In the genomic region with DNA sequence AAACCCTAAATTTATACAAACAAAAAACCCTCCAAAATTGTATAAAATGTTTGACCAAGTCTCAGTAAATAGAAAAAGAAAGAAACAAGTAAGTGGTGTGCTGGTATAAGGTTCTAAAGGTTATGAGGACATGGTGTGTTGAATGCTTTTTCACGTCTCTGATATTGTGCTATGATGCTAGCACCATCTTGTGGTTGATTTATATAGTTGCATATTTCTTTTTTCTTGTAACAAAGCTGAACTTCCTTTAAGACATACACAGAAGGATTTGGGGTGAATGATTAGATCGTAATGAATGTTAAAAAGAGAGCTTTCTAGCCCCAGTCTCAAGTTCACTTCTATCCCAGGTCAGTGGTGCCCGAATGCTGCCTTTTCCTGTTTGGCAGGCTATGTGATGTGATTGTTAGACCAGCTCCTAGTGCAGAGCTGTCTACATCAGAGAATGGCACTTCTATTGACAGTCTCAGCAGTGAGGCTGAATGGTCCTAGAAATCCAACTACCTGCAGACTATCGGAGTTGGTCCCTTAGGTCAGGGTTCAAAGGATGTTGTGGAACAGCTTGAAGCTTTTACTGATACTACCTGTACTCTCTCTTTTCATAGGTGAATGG, we compare ENCODE assay signal across 8 cellular contexts. TPM values are rescaled to one million over a fixed set of nuclear protein-coding genes. Genes with fewer than 3 reads are reported as not detected.
A peak's percentile ranks its signal among the peaks of the same experiment; 100 is the strongest.
DNase-seq lines count a peak whose midpoint lies in the region; ATAC-seq and TF ChIP-seq lines count a peak whose summit lies in the region.

No MANE protein-coding gene starts in this region.

- no peaks in the 10 kb centered on the region for H3K9me3 Mint-ChIP-seq in endothelial cell (ENCODE audit: unreplicated experiment)

- peaks cover 3% of the 10 kb centered on the region for H3K4me1 Mint-ChIP-seq in endothelial cell (ENCODE audit: unreplicated experiment)

- DNase-seq in DMS153 treated with DMSO at 0.1 percent for 48 hours (lab: John Stamatoyannopoulos, UW; ENCODE audit: unreplicated experiment) (peak; percentile 51), HPDE6-E6E7 (ENCODE audit: extremely low spot score) (peak; percentile 28), RPMI7951 (ENCODE audit: low read depth) (peak; percentile 51), endothelial cell (ENCODE audit: low spot score) (no peak), myocyte (ENCODE audit: low read depth) (peak; percentile 40), NCI-H1048 (lab: John Stamatoyannopoulos, UW) (no peak)

- peak; percentile 51 for TF ChIP-seq CTCF in endothelial cell (IDR thresholded peaks at IDR 0.05; ENCODE audit: unreplicated experiment)

- H3K27ac Mint-ChIP-seq in endothelial cell (ENCODE audit: unreplicated experiment), result no peak overlapping the region

- no peaks in the 10 kb centered on the region for H3K36me3 Mint-ChIP-seq in endothelial cell (ENCODE audit: low read depth, unreplicated experiment)

- peak; percentile 64 for ATAC-seq in GM19372 (IDR thresholded peaks at IDR 0.05; ENCODE audit: low read depth, unreplicated experiment)
- ATAC-seq in GM18498 (IDR thresholded peaks at IDR 0.05; ENCODE audit: unreplicated experiment), result no peak

- no peak overlapping the region for H3K4me3 Mint-ChIP-seq in endothelial cell (ENCODE audit: unreplicated experiment)

- H3K27me3 Mint-ChIP-seq in endothelial cell (ENCODE audit: unreplicated experiment), result no peaks in the 10 kb centered on the region

RNA-seq across cellular contexts. Expression of a gene that starts 25.0 kb away (rescaled TPM):
- total RNA-seq in RPMI7951 (2014; rRNA removed; shearing (Covaris generic)), result 22.3 and 22.9 TPM in 2 replicates
- total RNA-seq in endothelial cell (ENCODE audit: unreplicated experiment) (35.4 TPM), myocyte (28.1 and 35.3 TPM in 2 replicates)
- 10.7 TPM for polyA plus RNA-seq in myocyte (2012)

RNA-seq across cellular contexts. Expression of a gene that starts 25.3 kb away (rescaled TPM):
- total RNA-seq in RPMI7951 (2014; rRNA removed; shearing (Covaris generic)), result 35.6 and 38.8 TPM in 2 replicates
- total RNA-seq in endothelial cell (ENCODE audit: unreplicated experiment) (42.8 TPM), myocyte (15.3 and 26.8 TPM in 2 replicates)
- polyA plus RNA-seq in myocyte (2012), result 19.6 TPM

Comparison
In these comparisons a context has a peak if more than half of its experiments do, and no peak if none do; other contexts are left out.
1. DNase-seq: peak in DMS153 treated with DMSO at 0.1 percent for 48 hours (single experiment), HPDE6-E6E7 (single experiment), RPMI7951 (single experiment) and myocyte (single experiment); none in endothelial cell (single experiment) and NCI-H1048 (single experiment).